23 cellular contexts compared by ENCODE assay signal in the genomic region with DNA sequence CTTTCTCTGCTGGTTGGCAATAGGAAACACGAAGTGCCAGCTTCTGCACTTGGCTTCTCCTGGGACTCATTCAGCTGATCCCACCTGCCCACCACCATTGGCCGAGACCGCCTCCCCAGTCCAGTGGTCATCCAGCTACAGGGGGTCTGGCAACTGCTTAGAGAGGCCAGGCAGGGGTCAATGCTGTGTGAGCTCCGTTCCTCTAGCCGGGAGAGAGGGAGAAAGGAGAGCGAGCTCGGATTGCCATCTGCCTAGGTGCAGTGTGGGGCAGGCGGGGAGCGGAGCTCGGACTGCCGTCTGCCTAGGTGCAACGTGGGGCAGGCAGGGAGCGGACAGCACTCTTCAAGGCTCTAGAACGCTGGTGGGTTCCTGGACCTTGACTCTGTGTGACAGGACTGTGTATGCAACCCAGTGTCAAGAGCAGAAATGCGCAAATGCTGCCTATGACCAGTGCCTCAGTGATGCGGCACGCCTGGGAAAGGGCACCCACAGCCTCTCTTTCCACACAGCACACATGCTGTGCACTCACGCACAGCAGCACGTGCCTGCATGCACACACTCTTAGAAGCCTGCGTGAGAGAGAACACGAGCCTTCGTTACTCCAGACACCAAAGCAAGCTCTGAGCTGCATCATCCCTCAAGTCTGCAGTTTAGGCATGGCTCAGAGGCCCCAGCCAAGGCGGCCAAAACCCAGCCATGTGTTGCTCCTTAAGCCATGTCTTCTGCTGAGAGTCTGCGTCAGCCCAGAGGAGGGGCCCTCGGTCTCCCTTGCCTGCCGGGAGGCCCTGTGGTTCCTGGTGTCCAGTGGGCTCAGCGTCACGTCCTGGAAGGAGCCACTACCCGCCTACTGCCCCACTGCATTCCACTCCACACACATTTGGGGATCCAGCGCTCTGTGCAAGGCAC. TPM values are rescaled to one million over a fixed set of nuclear protein-coding genes. Genes with fewer than 3 reads are reported as not detected.
A peak's percentile ranks its signal among the peaks of the same experiment; 100 is the strongest.
DNase-seq lines count a peak whose midpoint lies in the region; ATAC-seq and TF ChIP-seq lines count a peak whose summit lies in the region.
"Had no signal": no experiment of that assay in that cellular context is flagged by ENCODE, and none has a peak within 500 bp of the region (broad histone marks: within the 10 kb centered on the region; RNA-seq: fewer than 3 reads in every experiment).

No MANE protein-coding gene starts in this region.

- no peak overlapping the region for H3K4me3 ChIP-seq in esophagus (ENCODE audit: low read depth in 1 of 2, low read length in 2 of 2)
- H3K4me3 ChIP-seq in muscle layer of duodenum (ENCODE audit: low read depth in 1 of 2, low read length in 2 of 2): peak overlapping the region in 1 of 2 donors; percentile 9
- no peak overlapping the region for H3K4me3 ChIP-seq in tibial artery
- no peak overlapping the region for H3K4me3 ChIP-seq in mammary epithelial cell (replicated peaks in 1 of 3; ENCODE audit: insufficient read depth in 1 of 3, low read depth in 2 of 3, low read length in 3 of 3)
- H3K4me3 ChIP-seq: heart left ventricle, upper lobe of left lung had no signal

- dilution Hi-C loops in mammary epithelial cell (cut with HindIII; ENCODE audit: low sequenced_read_pairs): no loop called here

- no peaks in the 10 kb centered on the region for H3K27me3 Mint-ChIP-seq in activated CD4-positive, alpha-beta T cell treated with anti-CD3 and anti-CD28 coated beads, Interleukin-2, amount 10 ng/mL, durations not matched to agents 24 days and 14 days

- H3K27ac Mint-ChIP-seq in activated CD4-positive, alpha-beta T cell treated with anti-CD3 and anti-CD28 coated beads, Interleukin-2, amount 10 ng/mL, durations not matched to agents 24 days and 14 days: peak overlapping the region; percentile 43
- H3K27ac Mint-ChIP-seq: activated naive CD8-positive, alpha-beta T cell treated with anti-CD3 and anti-CD28 coated beads, Interleukin-2, amount 10 ng/mL, durations not matched to agents 7 days and 5 days; activated T-cell treated with anti-CD3 and anti-CD28 coated beads, Interleukin-2, amount 50 U/mL, for 72 hours; WTC11 had no signal

- no peak overlapping the region for H3K9ac ChIP-seq in mammary epithelial cell (ENCODE audit: insufficient read depth, low read length)

- H3K9me3 ChIP-seq in esophagus (ENCODE audit: control insufficient read depth in 2 of 2, insufficient read depth in 1 of 2, low read depth in 1 of 2, low read length in 1 of 2): no peaks in the 10 kb centered on the region
- H3K9me3 ChIP-seq in muscle layer of duodenum (ENCODE audit: control insufficient read depth in 1 of 2, low read length in 2 of 2): no peaks in the 10 kb centered on the region
- no peaks in the 10 kb centered on the region for H3K9me3 ChIP-seq in tibial artery
- H3K9me3 ChIP-seq in mammary epithelial cell (replicated peaks; ENCODE audit: insufficient read depth, low read length): no peaks in the 10 kb centered on the region
- H3K9me3 ChIP-seq: BE2C, heart left ventricle, upper lobe of left lung had no signal

- TF ChIP-seq CTCF in tibial artery (IDR thresholded peaks at IDR 0.05) (no peak), mammary epithelial cell (conservative IDR thresholded peaks at IDR 0.05 in 1 of 2, IDR thresholded peaks at IDR 0.05 in 1 of 2; ENCODE audit: extremely low read depth in 1 of 2, insufficient read depth in 1 of 2, low read depth in 1 of 2, low read length in 2 of 2) (no peak)

- H3K79me2 ChIP-seq in mammary epithelial cell (ENCODE audit: insufficient read depth, low read length): no peaks in the 10 kb centered on the region

- H3K27ac ChIP-seq in esophagus (ENCODE audit: low read depth in 2 of 2, low read length in 1 of 2) (peak overlapping the region; percentile 60 to 76), muscle layer of duodenum (ENCODE audit: low read length) (peak overlapping the region; percentile 72), tibial artery (peak overlapping the region; percentile 57 to 94), mammary epithelial cell (ENCODE audit: insufficient read depth, low read depth, low read length) (no peak overlapping the region)
- H3K27ac ChIP-seq: 22Rv1, upper lobe of left lung had no signal

- H3K4me2 ChIP-seq in mammary epithelial cell (ENCODE audit: insufficient read depth, low read depth, low read length): no peak overlapping the region

- CTCF ChIA-PET in mammary epithelial cell (lab: Charles Lee; ENCODE audit: low non-redundant PET): no interaction called here

- H2AFZ ChIP-seq in mammary epithelial cell (ENCODE audit: low read depth, low read length): no peak overlapping the region

- H4K20me1 ChIP-seq in mammary epithelial cell (ENCODE audit: insufficient read depth, low read length): no peaks in the 10 kb centered on the region

- peaks cover 13% of the 10 kb centered on the region for H3K4me1 Mint-ChIP-seq in activated CD4-positive, alpha-beta T cell treated with anti-CD3 and anti-CD28 coated beads, Interleukin-2, amount 10 ng/mL, durations not matched to agents 24 days and 14 days

- no peaks in the 10 kb centered on the region for H3K27me3 ChIP-seq in esophagus (ENCODE audit: control insufficient read depth in 1 of 2, insufficient read depth in 2 of 2, low read length in 2 of 2)
- H3K27me3 ChIP-seq in muscle layer of duodenum (ENCODE audit: low read depth, low read length): no peaks in the 10 kb centered on the region
- H3K27me3 ChIP-seq in tibial artery: no peaks in the 10 kb centered on the region
- no peaks in the 10 kb centered on the region for H3K27me3 ChIP-seq in mammary epithelial cell (ENCODE audit: insufficient read depth, low read length)
- H3K27me3 ChIP-seq: BE2C, heart left ventricle, upper lobe of left lung had no signal

- H3K9me3 Mint-ChIP-seq in activated CD4-positive, alpha-beta T cell treated with anti-CD3 and anti-CD28 coated beads, Interleukin-2, amount 10 ng/mL, durations not matched to agents 24 days and 14 days: no peaks in the 10 kb centered on the region
- H3K9me3 Mint-ChIP-seq: activated naive CD8-positive, alpha-beta T cell treated with anti-CD3 and anti-CD28 coated beads, Interleukin-2, amount 10 ng/mL, durations not matched to agents 7 days and 5 days; activated T-cell treated with anti-CD3 and anti-CD28 coated beads, Interleukin-2, amount 50 U/mL, for 72 hours; WTC11 had no signal

- no peak overlapping the region for H3K4me3 Mint-ChIP-seq in activated CD4-positive, alpha-beta T cell treated with anti-CD3 and anti-CD28 coated beads, Interleukin-2, amount 10 ng/mL, durations not matched to agents 24 days and 14 days
- H3K4me3 Mint-ChIP-seq: activated naive CD8-positive, alpha-beta T cell treated with anti-CD3 and anti-CD28 coated beads, Interleukin-2, amount 10 ng/mL, durations not matched to agents 7 days and 5 days; activated T-cell treated with anti-CD3 and anti-CD28 coated beads, Interleukin-2, amount 50 U/mL, for 72 hours; WTC11 had no signal

- in situ Hi-C loops in mammary epithelial cell (cut with MboI; ENCODE audit: low sequenced_read_pairs in 2 of 2): loop anchor here (10.0 to 25.0 kb wide), 2 partner anchors 87 to 105 kb away; a partner anchor contains a TSS

- no peaks in the 10 kb centered on the region for H3K36me3 Mint-ChIP-seq in activated CD4-positive, alpha-beta T cell treated with anti-CD3 and anti-CD28 coated beads, Interleukin-2, amount 10 ng/mL, durations not matched to agents 24 days and 14 days (ENCODE audit: low read depth)
- H3K36me3 Mint-ChIP-seq: activated naive CD8-positive, alpha-beta T cell treated with anti-CD3 and anti-CD28 coated beads, Interleukin-2, amount 10 ng/mL, durations not matched to agents 7 days and 5 days; WTC11 had no signal

- ATAC-seq in GM21447 (IDR thresholded peaks at IDR 0.05; ENCODE audit: unreplicated experiment): no peak
- ATAC-seq: activated T-cell treated with anti-CD3 and anti-CD28 coated beads, Interleukin-2, amount 50 U/mL, for 72 hours; heart left ventricle; WTC11 had no signal

- 86% methylated on average over 30 of the region's 30 CpGs for WGBS in esophagus, 2 donors
- 86% methylated on average over 17 of the region's 30 CpGs for WGBS in mammary epithelial cell (ENCODE audit: low coverage, missing lambda C conversion rate)

- intact Hi-C loops in activated CD4-positive, alpha-beta T cell treated with anti-CD3 and anti-CD28 coated beads, Interleukin-2, amount 10 ng/mL, durations not matched to agents 24 days and 14 days (cut with micrococcal nuclease): no loop called here
- intact Hi-C loops in tibial artery (cut with DNase I; ENCODE audit: low total_unique reads) (no loop called here), mammary epithelial cell (cut with micrococcal nuclease) (no loop called here)

- H3K36me3 ChIP-seq in esophagus (ENCODE audit: control insufficient read depth in 2 of 2, insufficient read depth in 2 of 2, low read length in 1 of 2) (no peaks in the 10 kb centered on the region), muscle layer of duodenum (ENCODE audit: control insufficient read depth in 1 of 2, insufficient read depth in 2 of 2, low read length in 2 of 2) (no peaks in the 10 kb centered on the region), tibial artery (no peaks in the 10 kb centered on the region), mammary epithelial cell (ENCODE audit: insufficient read depth, low read length) (no peaks in the 10 kb centered on the region)
- H3K36me3 ChIP-seq: BE2C, heart left ventricle, upper lobe of left lung had no signal

- H3K4me1 ChIP-seq in esophagus (ENCODE audit: control insufficient read depth in 2 of 2, insufficient read depth in 2 of 2, low read length in 1 of 2) (peaks cover 3 to 16% of the 10 kb centered on the region in 2 donors), muscle layer of duodenum (ENCODE audit: control insufficient read depth in 1 of 2, insufficient read depth in 2 of 2, low read length in 2 of 2) (peaks cover 16 to 70% of the 10 kb centered on the region in 2 donors), tibial artery (peaks cover 0 to 70% (median 47%) of the 10 kb centered on the region in 4 donors), mammary epithelial cell (ENCODE audit: insufficient read depth, low read length) (peaks cover 10% of the 10 kb centered on the region)

- DNase-seq in activated CD4-positive, alpha-beta T cell treated with anti-CD3 and anti-CD28 coated beads, Interleukin-2, amount 10 ng/mL, durations not matched to agents 24 days and 14 days: no peak
- no peak for DNase-seq in activated CD4-positive, alpha-beta T cell treated with anti-CD3 and anti-CD28 coated beads, Interleukin-2, amount 50 U/mL, for 1 hour
- DNase-seq in tibial artery: no peak
- DNase-seq in amniotic stem cell (lab: John Stamatoyannopoulos, UW): no peak
- no peak for DNase-seq in mammary epithelial cell
- DNase-seq: activated CD8-positive, alpha-beta memory T cell treated with anti-CD3 and anti-CD28 coated beads for 24 hours; activated naive CD8-positive, alpha-beta T cell treated with anti-CD3 and anti-CD28 coated beads, Interleukin-2, amount 10 ng/mL, durations not matched to agents 7 days and 5 days; activated T-cell treated with anti-CD3 and anti-CD28 coated beads, Interleukin-2, amount 50 U/mL, for 72 hours; BE2C; effector CD8-positive, alpha-beta T cell; EL; Karpas-422; NCI-H1092; NCI-H2029 treated with DMSO at 0.1 percent for 48 hours; NK-92 treated with Interleukin-12 subunit alpha and Interleukin-12 subunit beta, amount 100 ng/mL, for 24 hours; stimulated activated naive CD4-positive, alpha-beta T cell; upper lobe of left lung had no signal

- BruUV-seq in mammary epithelial cell (replicated peaks; lab: Mats Ljungman, UMichigan): no TSS peak

RNA-seq across cellular contexts. Expression of a gene that starts 26.8 kb away (rescaled TPM):
- 4.7 and 5.0 TPM in 2 replicates for total RNA-seq in activated CD4-positive, alpha-beta T cell treated with anti-CD3 and anti-CD28 coated beads, Interleukin-2, amount 10 ng/mL, durations not matched to agents 24 days and 14 days
- polyA plus RNA-seq in esophagus: 1 to 10 TPM; 2.5 to 5.5 TPM
- 10 to 100 TPM; 19.8 to 40.7 TPM for total RNA-seq in mammary epithelial cell
- polyA plus RNA-seq in mammary epithelial cell: 5.8 TPM
- polyA minus RNA-seq in mammary epithelial cell: 45.0 TPM
